1 cellular context compared by ENCODE assay signal in the genomic region with DNA sequence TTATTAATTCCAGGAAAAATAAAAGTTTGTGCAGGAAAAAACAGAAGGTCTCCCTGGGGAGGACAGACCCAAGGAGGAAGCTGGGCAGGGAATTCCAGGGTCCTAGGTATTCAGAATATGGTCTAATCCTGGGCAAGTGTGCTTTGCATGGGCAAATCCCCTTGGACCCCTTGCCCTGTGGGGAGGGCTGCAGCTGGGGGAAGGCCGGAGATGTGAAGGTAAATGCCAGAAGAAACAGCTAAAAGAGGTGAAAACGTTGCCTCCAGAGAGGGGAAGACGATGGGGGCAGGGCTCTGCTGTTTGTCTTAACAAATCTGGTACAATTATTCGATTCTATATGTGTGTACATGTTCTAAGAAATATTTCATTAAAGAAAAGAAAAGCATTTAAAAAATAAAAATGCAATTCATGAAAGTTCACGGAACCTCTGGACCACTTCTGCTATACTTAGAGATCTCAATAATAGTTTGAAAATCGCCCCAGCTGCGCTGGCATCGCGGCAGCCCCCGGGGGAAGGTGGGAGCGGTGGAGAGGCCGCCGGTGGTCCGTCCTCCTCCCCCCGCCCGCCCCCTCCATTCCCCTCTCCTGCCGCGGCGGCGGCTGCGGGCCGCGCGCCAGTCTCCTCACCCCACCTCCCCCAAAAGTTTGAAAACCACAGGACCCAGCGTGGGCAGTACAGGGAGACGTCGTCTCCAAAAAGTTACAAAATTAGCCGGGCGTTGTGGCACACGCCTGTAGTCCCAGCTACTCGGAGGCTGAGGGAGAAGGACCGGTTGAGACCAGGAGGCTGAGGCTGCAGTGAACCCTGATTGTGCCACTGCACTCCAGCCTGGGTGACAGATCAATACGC.
TF ChIP-seq lines count a peak whose summit lies in the region.

No MANE protein-coding gene starts in this region.

TF ChIP-seq in H1, 55 proteins besides CTCF, POLR2A, EP300 and RAD21:
- no peak for TF ChIP-seq MAX (IDR thresholded peaks at IDR 0.05)
- TF ChIP-seq, protein P1, sequence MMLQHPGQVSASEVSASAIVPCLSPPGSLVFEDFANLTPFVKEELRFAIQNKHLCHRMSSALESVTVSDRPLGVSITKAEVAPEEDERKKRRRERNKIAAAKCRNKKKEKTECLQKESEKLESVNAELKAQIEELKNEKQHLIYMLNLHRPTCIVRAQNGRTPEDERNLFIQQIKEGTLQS (IDR thresholded peaks at IDR 0.05; ENCODE audit: insufficient read depth, low read depth, low read length): no peak
- TF ChIP-seq YY1 (IDR thresholded peaks at IDR 0.05; ENCODE audit: low read depth, low read length): no peak
- TF ChIP-seq RNF2 (IDR thresholded peaks at IDR 0.05; ENCODE audit: borderline replicate concordance, low read depth, low read length, missing control alignments, poor library complexity, severe bottlenecking): no peak
- TF ChIP-seq RFX5 (IDR thresholded peaks at IDR 0.05; ENCODE audit: borderline replicate concordance, low read depth, low read length): no peak
- no peak for TF ChIP-seq EZH2 (IDR thresholded peaks at IDR 0.05; ENCODE audit: low read depth, low read length, severe bottlenecking)
- TF ChIP-seq ASH2L (IDR thresholded peaks at IDR 0.05; ENCODE audit: low read length): no peak
- TF ChIP-seq TAF7 (optimal IDR thresholded peaks at IDR 0.05; ENCODE audit: borderline replicate concordance, low read depth, low read length): no peak
TF ChIP-seq in H1: peak in this region for 0.
